Comparison of ENCODE assay signal across 8 cellular contexts in the genomic region with DNA sequence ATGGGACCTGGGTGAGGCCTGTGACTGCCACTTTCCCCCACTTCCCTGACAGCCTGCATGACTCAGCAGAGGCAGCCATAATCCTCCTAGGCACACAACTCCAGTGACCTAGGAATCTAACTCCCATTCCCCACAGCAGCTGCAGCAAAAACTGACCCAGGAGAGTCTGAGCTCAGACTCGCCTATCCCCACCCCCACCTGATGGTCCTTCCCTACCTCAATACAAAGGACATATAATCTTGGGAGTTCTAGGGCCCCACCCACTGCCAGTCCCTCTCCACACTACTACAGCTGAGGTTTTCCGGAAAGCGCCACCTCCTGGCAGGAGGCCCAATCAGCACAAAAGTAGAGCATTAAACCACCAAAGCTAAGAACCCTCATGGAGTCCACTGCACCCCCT. TPM values are rescaled to one million over a fixed set of nuclear protein-coding genes. Genes with fewer than 3 reads are reported as not detected.
A peak's percentile ranks its signal among the peaks of the same experiment; 100 is the strongest.
DNase-seq lines count a peak whose midpoint lies in the region; ATAC-seq and TF ChIP-seq lines count a peak whose summit lies in the region.
"Not testable (repeated sequence)": the region's sequence is repeated elsewhere in the genome, so short reads cannot be mapped to it uniquely, and the experiment has no call there.

No MANE protein-coding gene starts in this region.

- not testable (repeated sequence) for H3K4me1 Mint-ChIP-seq in activated naive CD4-positive, alpha-beta T cell treated with anti-CD3 and anti-CD28 coated beads for 36 hours (ENCODE audit: low read depth)
- H3K4me1 Mint-ChIP-seq in stimulated activated effector memory CD8-positive, alpha-beta T cell treated with anti-CD3 and anti-CD28 coated beads, Interleukin-12 subunit alpha, Interleukin-12 subunit beta, amount 100 ng/mL, for 72 hours = peaks cover 24% of the 10 kb centered on the region

- ATAC-seq in stimulated activated effector memory CD8-positive, alpha-beta T cell treated with anti-CD3 and anti-CD28 coated beads, Interleukin-12 subunit alpha, Interleukin-12 subunit beta, amount 100 ng/mL, for 72 hours = not testable (repeated sequence)

- not testable (repeated sequence) for H3K9me3 Mint-ChIP-seq in activated naive CD4-positive, alpha-beta T cell treated with anti-CD3 and anti-CD28 coated beads for 36 hours; stimulated activated effector memory CD8-positive, alpha-beta T cell treated with anti-CD3 and anti-CD28 coated beads, Interleukin-12 subunit alpha, Interleukin-12 subunit beta, amount 100 ng/mL, for 72 hours

- intact Hi-C loops in activated naive CD4-positive, alpha-beta T cell treated with anti-CD3 and anti-CD28 coated beads for 36 hours (cut with micrococcal nuclease) = not testable (repeated sequence)

- CTCF ChIA-PET in activated naive CD4-positive, alpha-beta T cell treated with anti-CD3 and anti-CD28 coated beads for 36 hours (lab: Charles Lee) = interaction anchor here (0.9 to 2.5 kb wide), 5 partner anchors 8 to 288 kb away, joined by 3 to 13 read pairs (median 4); no protein-coding TSS in a partner anchor

- peak; percentile 10 for DNase-seq in EH (ENCODE audit: low read depth)
- peak; percentile 25 for DNase-seq in HK-2 (ENCODE audit: unreplicated experiment)
- peak; percentile 74 for DNase-seq in NCI-H82 (lab: John Stamatoyannopoulos, UW)
- peak; percentile 8 for DNase-seq in SW480 (ENCODE audit: low spot score)
- DNase-seq in activated naive CD4-positive, alpha-beta T cell treated with anti-CD3 and anti-CD28 coated beads for 36 hours = peak; percentile 33
- DNase-seq in erythroblast (lab: John Stamatoyannopoulos, UW) = peak; percentile 28 to 43
- DNase-seq in lung microvascular endothelial cell (ENCODE audit: low read depth in 2 of 2) = peak; percentile 17 to 24
- not testable (repeated sequence) for DNase-seq in stimulated activated effector memory CD8-positive, alpha-beta T cell treated with anti-CD3 and anti-CD28 coated beads, Interleukin-12 subunit alpha, Interleukin-12 subunit beta, amount 100 ng/mL, for 72 hours (ENCODE audit: low spot score in 2 of 2)

- TF ChIP-seq POLR2A in erythroblast (IDR thresholded peaks at IDR 0.05; ENCODE audit: low read length) = not testable (repeated sequence)

- H3K4me3 Mint-ChIP-seq in activated naive CD4-positive, alpha-beta T cell treated with anti-CD3 and anti-CD28 coated beads for 36 hours; stimulated activated effector memory CD8-positive, alpha-beta T cell treated with anti-CD3 and anti-CD28 coated beads, Interleukin-12 subunit alpha, Interleukin-12 subunit beta, amount 100 ng/mL, for 72 hours: not testable (repeated sequence)

- not testable (repeated sequence) for H3K27ac Mint-ChIP-seq in activated naive CD4-positive, alpha-beta T cell treated with anti-CD3 and anti-CD28 coated beads for 36 hours
- peak overlapping the region; percentile 3 for H3K27ac Mint-ChIP-seq in stimulated activated effector memory CD8-positive, alpha-beta T cell treated with anti-CD3 and anti-CD28 coated beads, Interleukin-12 subunit alpha, Interleukin-12 subunit beta, amount 100 ng/mL, for 72 hours

- peaks cover 51% of the 10 kb centered on the region for H3K36me3 Mint-ChIP-seq in activated naive CD4-positive, alpha-beta T cell treated with anti-CD3 and anti-CD28 coated beads for 36 hours (ENCODE audit: low read depth)
- peaks cover 98% of the 10 kb centered on the region for H3K36me3 Mint-ChIP-seq in stimulated activated effector memory CD8-positive, alpha-beta T cell treated with anti-CD3 and anti-CD28 coated beads, Interleukin-12 subunit alpha, Interleukin-12 subunit beta, amount 100 ng/mL, for 72 hours

- not testable (repeated sequence) for H3K27me3 Mint-ChIP-seq in activated naive CD4-positive, alpha-beta T cell treated with anti-CD3 and anti-CD28 coated beads for 36 hours (ENCODE audit: low read depth)

RNA-seq across cellular contexts. Expression of a gene that starts 26.6 kb away (rescaled TPM):
- total RNA-seq in activated naive CD4-positive, alpha-beta T cell treated with anti-CD3 and anti-CD28 coated beads for 36 hours = 10 to 100 TPM; 25.9 to 27.9 TPM
- 8.5 and 13.7 TPM in 2 replicates for total RNA-seq in lung microvascular endothelial cell
